Comparison of ENCODE assay signal across 1 cellular context in the genomic region with DNA sequence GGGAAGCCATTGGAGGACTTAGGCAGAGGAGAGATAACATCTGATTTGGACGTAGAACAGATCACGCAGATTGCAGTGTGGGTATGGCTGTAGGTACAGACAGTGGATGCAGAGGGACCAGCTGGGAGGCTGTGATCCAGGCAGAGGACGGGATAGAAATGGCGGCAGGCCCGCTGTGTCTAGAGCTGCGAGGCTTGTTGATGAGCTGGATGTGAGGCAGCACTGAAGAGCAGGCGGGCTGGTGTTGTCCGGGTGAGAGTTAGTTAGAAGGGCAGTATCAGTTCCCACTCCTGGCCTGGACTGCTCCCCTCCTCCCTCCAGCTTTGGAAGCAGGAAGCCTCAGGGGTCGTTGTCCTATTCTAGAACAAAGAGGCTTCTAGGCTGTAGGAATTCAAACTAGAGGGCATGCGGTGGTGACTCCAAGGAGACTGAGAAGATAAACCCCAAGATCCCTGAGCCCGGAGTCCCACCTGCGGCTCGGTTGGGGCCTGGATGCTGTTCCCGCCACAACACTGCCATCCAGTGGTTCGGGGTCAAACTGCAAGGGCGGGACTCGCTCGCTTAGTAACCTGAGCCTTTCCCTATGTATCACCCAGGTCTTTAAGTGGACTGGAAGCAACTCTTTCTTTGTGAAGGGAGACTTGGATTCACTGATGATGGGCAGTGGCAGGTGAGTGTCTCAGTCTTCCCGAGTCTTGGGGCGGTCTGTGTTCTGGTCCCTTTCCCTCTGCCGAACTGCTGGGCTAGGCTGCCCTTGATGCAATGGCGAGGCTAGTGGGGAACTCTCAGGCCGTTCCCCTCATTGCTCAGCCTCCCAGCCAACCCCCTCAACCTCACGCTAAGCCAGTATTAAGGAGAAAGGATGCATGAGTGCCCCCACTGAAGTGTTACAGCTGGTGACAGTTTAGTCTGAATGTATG.
TF ChIP-seq lines count a peak whose summit lies in the region.

No MANE protein-coding gene starts in this region.

TF ChIP-seq in HepG2, 621 proteins besides CTCF, POLR2A, EP300 and RAD21 (continued from another document and continues in another):
- TF ChIP-seq, protein P1, sequence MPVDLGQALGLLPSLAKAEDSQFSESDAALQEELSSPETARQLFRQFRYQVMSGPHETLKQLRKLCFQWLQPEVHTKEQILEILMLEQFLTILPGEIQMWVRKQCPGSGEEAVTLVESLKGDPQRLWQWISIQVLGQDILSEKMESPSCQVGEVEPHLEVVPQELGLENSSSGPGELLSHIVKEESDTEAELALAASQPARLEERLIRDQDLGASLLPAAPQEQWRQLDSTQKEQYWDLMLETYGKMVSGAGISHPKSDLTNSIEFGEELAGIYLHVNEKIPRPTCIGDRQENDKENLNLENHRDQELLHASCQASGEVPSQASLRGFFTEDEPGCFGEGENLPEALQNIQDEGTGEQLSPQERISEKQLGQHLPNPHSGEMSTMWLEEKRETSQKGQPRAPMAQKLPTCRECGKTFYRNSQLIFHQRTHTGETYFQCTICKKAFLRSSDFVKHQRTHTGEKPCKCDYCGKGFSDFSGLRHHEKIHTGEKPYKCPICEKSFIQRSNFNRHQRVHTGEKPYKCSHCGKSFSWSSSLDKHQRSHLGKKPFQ (CRISPR knock-in tag; IDR thresholded peaks at IDR 0.05; ENCODE audit: insufficient replicate concordance), result peak; percentile 71
- TF ChIP-seq HNRNPLL (IDR thresholded peaks at IDR 0.05; ENCODE audit: low read depth, low read length, poor library complexity, severe bottlenecking) (no peak), ZNF230 (CRISPR knock-in tag; IDR thresholded peaks at IDR 0.05) (no peak), ZNF274 (CRISPR knock-in tag; IDR thresholded peaks at IDR 0.05) (peak; percentile 64; the same call in 1 of the 2 replicates), HNRNPUL1 (IDR thresholded peaks at IDR 0.05; ENCODE audit: low read depth, low read length) (no peak), POLR2AphosphoS5 (IDR thresholded peaks at IDR 0.05; ENCODE audit: low read depth, low read length) (no peak), NKX3-1 (CRISPR knock-in tag; IDR thresholded peaks at IDR 0.05) (no peak), ZNF335 (CRISPR knock-in tag; IDR thresholded peaks at IDR 0.05) (peak; percentile 34; the same call in 1 of the 2 replicates), MYC (CRISPR knock-in tag; IDR thresholded peaks at IDR 0.05; ENCODE audit: borderline replicate concordance) (peak; percentile 34; the same call in 1 of the 2 replicates), REL (CRISPR knock-in tag; conservative IDR thresholded peaks at IDR 0.05) (no peak), RXRB (CRISPR knock-in tag; IDR thresholded peaks at IDR 0.05; ENCODE audit: borderline replicate concordance) (peak; percentile 43; the same call in 1 of the 2 replicates), ZNF883 (CRISPR knock-in tag; IDR thresholded peaks at IDR 0.05; ENCODE audit: not compliant biosample characterization) (no peak), ZNF550 (CRISPR knock-in tag; IDR thresholded peaks at IDR 0.05; ENCODE audit: borderline replicate concordance) (no peak), ZNF24 (IDR thresholded peaks at IDR 0.05) (no peak), RFXAP (CRISPR knock-in tag; IDR thresholded peaks at IDR 0.05; ENCODE audit: borderline replicate concordance) (no peak), PITX1 (CRISPR knock-in tag; IDR thresholded peaks at IDR 0.05) (no peak; the same call in none of the 2 replicates), PHF8 (CRISPR knock-in tag; IDR thresholded peaks at IDR 0.05) (peak; percentile 47), ZNF572 (CRISPR knock-in tag; IDR thresholded peaks at IDR 0.05) (peak; percentile 58; the same call in 1 of the 2 replicates), TBL1XR1 (IDR thresholded peaks at IDR 0.05; ENCODE audit: borderline replicate concordance, low read length, partially characterized antibody) (no peak), HDAC1 (CRISPR knock-in tag; IDR thresholded peaks at IDR 0.05) (no peak; the same call in 1 of the 2 replicates), ESRRA (CRISPR knock-in tag; IDR thresholded peaks at IDR 0.05; ENCODE audit: low read depth) (peak; percentile 63; the same call in 1 of the 2 replicates), HMG20B (CRISPR knock-in tag; conservative IDR thresholded peaks at IDR 0.05) (no peak), ZNF615 (CRISPR knock-in tag; IDR thresholded peaks at IDR 0.05; ENCODE audit: borderline replicate concordance) (no peak), MXD4 (CRISPR knock-in tag; IDR thresholded peaks at IDR 0.05) (no peak), ZNF317 (CRISPR knock-in tag; IDR thresholded peaks at IDR 0.05) (peak; percentile 86), ZNF652 (CRISPR knock-in tag; IDR thresholded peaks at IDR 0.05; ENCODE audit: borderline replicate concordance, low read depth) (no peak), ZNF879 (CRISPR knock-in tag; IDR thresholded peaks at IDR 0.05) (no peak), HDAC6 (IDR thresholded peaks at IDR 0.05; ENCODE audit: low read depth, low read length) (no peak), IKZF4 (CRISPR knock-in tag; IDR thresholded peaks at IDR 0.05; ENCODE audit: borderline replicate concordance, low read depth, not compliant biosample characterization) (no peak), ATF7-NPFF (CRISPR knock-in tag; IDR thresholded peaks at IDR 0.05; ENCODE audit: low read depth) (no peak), ZNF3 (CRISPR knock-in tag; IDR thresholded peaks at IDR 0.05) (no peak), TEAD3 (CRISPR knock-in tag; optimal IDR thresholded peaks at IDR 0.05; ENCODE audit: borderline replicate concordance) (peak; percentile 71), ZNF382 (CRISPR knock-in tag; IDR thresholded peaks at IDR 0.05; ENCODE audit: borderline replicate concordance) (no peak), HOXA7 (CRISPR knock-in tag; IDR thresholded peaks at IDR 0.05) (no peak), SMARCC2 (IDR thresholded peaks at IDR 0.05) (no peak), MAFF (IDR thresholded peaks at IDR 0.05; ENCODE audit: low read depth, low read length) (no peak), ELF3 (CRISPR knock-in tag; IDR thresholded peaks at IDR 0.05) (peak; percentile 77), GPN1 (CRISPR knock-in tag; IDR thresholded peaks at IDR 0.05; ENCODE audit: borderline replicate concordance) (no peak), PTBP1 (IDR thresholded peaks at IDR 0.05; ENCODE audit: low read depth, low read length, poor library complexity, severe bottlenecking) (no peak), PLRG1 (conservative IDR thresholded peaks at IDR 0.05) (no peak), HMGA1 (CRISPR knock-in tag; conservative IDR thresholded peaks at IDR 0.05) (no peak), SMARCE1 (IDR thresholded peaks at IDR 0.05; ENCODE audit: borderline replicate concordance) (no peak), ZNF792 (CRISPR knock-in tag; IDR thresholded peaks at IDR 0.05) (no peak), TARDBP (CRISPR knock-in tag; IDR thresholded peaks at IDR 0.05) (peak; percentile 61; the same call in 1 of the 2 replicates)
- TF ChIP-seq, protein P2, sequence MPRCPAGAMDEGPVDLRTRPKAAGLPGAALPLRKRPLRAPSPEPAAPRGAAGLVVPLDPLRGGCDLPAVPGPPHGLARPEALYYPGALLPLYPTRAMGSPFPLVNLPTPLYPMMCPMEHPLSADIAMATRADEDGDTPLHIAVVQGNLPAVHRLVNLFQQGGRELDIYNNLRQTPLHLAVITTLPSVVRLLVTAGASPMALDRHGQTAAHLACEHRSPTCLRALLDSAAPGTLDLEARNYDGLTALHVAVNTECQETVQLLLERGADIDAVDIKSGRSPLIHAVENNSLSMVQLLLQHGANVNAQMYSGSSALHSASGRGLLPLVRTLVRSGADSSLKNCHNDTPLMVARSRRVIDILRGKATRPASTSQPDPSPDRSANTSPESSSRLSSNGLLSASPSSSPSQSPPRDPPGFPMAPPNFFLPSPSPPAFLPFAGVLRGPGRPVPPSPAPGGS (CRISPR knock-in tag; IDR thresholded peaks at IDR 0.05), result no peak
- TF ChIP-seq, protein P3, sequence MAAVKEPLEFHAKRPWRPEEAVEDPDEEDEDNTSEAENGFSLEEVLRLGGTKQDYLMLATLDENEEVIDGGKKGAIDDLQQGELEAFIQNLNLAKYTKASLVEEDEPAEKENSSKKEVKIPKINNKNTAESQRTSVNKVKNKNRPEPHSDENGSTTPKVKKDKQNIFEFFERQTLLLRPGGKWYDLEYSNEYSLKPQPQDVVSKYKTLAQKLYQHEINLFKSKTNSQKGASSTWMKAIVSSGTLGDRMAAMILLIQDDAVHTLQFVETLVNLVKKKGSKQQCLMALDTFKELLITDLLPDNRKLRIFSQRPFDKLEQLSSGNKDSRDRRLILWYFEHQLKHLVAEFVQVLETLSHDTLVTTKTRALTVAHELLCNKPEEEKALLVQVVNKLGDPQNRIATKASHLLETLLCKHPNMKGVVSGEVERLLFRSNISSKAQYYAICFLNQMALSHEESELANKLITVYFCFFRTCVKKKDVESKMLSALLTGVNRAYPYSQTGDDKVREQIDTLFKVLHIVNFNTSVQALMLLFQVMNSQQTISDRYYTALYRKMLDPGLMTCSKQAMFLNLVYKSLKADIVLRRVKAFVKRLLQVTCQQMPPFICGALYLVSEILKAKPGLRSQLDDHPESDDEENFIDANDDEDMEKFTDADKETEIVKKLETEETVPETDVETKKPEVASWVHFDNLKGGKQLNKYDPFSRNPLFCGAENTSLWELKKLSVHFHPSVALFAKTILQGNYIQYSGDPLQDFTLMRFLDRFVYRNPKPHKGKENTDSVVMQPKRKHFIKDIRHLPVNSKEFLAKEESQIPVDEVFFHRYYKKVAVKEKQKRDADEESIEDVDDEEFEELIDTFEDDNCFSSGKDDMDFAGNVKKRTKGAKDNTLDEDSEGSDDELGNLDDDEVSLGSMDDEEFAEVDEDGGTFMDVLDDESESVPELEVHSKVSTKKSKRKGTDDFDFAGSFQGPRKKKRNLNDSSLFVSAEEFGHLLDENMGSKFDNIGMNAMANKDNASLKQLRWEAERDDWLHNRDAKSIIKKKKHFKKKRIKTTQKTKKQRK (IDR thresholded peaks at IDR 0.05; ENCODE audit: low read length), result no peak
- TF ChIP-seq, protein P4, sequence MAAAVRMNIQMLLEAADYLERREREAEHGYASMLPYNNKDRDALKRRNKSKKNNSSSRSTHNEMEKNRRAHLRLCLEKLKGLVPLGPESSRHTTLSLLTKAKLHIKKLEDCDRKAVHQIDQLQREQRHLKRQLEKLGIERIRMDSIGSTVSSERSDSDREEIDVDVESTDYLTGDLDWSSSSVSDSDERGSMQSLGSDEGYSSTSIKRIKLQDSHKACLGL (CRISPR knock-in tag; IDR thresholded peaks at IDR 0.05), result no peak
- TF ChIP-seq, protein P5, sequence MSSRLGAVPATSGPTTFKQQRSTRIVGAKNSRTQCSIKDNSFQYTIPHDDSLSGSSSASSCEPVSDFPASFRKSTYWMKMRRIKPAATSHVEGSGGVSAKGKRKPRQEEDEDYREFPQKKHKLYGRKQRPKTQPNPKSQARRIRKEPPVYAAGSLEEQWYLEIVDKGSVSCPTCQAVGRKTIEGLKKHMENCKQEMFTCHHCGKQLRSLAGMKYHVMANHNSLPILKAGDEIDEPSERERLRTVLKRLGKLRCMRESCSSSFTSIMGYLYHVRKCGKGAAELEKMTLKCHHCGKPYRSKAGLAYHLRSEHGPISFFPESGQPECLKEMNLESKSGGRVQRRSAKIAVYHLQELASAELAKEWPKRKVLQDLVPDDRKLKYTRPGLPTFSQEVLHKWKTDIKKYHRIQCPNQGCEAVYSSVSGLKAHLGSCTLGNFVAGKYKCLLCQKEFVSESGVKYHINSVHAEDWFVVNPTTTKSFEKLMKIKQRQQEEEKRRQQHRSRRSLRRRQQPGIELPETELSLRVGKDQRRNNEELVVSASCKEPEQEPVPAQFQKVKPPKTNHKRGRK (CRISPR knock-in tag; IDR thresholded peaks at IDR 0.05), result 0 out of 2 replicates have a peak, but pooled peaks have one; percentile 19
- TF ChIP-seq, protein P6, sequence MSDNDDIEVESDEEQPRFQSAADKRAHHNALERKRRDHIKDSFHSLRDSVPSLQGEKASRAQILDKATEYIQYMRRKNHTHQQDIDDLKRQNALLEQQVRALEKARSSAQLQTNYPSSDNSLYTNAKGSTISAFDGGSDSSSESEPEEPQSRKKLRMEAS (IDR thresholded peaks at IDR 0.05), result peak; percentile 42; the same call in 1 of the 2 replicates
- TF ChIP-seq, protein P7, sequence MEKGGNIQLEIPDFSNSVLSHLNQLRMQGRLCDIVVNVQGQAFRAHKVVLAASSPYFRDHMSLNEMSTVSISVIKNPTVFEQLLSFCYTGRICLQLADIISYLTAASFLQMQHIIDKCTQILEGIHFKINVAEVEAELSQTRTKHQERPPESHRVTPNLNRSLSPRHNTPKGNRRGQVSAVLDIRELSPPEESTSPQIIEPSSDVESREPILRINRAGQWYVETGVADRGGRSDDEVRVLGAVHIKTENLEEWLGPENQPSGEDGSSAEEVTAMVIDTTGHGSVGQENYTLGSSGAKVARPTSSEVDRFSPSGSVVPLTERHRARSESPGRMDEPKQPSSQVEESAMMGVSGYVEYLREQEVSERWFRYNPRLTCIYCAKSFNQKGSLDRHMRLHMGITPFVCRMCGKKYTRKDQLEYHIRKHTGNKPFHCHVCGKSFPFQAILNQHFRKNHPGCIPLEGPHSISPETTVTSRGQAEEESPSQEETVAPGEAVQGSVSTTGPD (CRISPR knock-in tag; IDR thresholded peaks at IDR 0.05), result no peak
- TF ChIP-seq, protein P8, sequence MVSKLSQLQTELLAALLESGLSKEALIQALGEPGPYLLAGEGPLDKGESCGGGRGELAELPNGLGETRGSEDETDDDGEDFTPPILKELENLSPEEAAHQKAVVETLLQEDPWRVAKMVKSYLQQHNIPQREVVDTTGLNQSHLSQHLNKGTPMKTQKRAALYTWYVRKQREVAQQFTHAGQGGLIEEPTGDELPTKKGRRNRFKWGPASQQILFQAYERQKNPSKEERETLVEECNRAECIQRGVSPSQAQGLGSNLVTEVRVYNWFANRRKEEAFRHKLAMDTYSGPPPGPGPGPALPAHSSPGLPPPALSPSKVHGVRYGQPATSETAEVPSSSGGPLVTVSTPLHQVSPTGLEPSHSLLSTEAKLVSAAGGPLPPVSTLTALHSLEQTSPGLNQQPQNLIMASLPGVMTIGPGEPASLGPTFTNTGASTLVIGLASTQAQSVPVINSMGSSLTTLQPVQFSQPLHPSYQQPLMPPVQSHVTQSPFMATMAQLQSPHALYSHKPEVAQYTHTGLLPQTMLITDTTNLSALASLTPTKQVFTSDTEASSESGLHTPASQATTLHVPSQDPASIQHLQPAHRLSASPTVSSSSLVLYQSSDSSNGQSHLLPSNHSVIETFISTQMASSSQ (IDR thresholded peaks at IDR 0.05; ENCODE audit: low read depth), result no peak
- TF ChIP-seq, protein P8 (CRISPR knock-in tag; IDR thresholded peaks at IDR 0.05; ENCODE audit: borderline replicate concordance), result no peak
